Comparison of ENCODE assay signal across 14 cellular contexts in genomic region chr4:83516042-83516772, GRCh38. TPM values are rescaled to one million over a fixed set of nuclear protein-coding genes. Genes with fewer than 3 reads are reported as not detected.
DNase-seq lines count a peak whose midpoint lies in the region; ATAC-seq, FAIRE-seq and TF ChIP-seq lines count a peak whose summit lies in the region.
"Had no signal": no experiment of that assay in that cellular context is flagged by ENCODE, and none has a peak within 500 bp of the region (broad histone marks: within the 10 kb centered on the region; RNA-seq: fewer than 3 reads in every experiment).

No MANE protein-coding gene starts in this region.

- no peak overlapping the region for H3K4me3 ChIP-seq in bronchial epithelial cell (ENCODE audit: low read depth, low read length)
- no peak overlapping the region for H3K4me3 ChIP-seq in neuronal stem cell (ENCODE audit: low read length in 2 of 2)
- H3K4me3 ChIP-seq: heart right ventricle had no signal

- no peak overlapping the region for H3K14ac ChIP-seq in neuronal stem cell (ENCODE audit: low read length)

- H3K36me3 ChIP-seq in bronchial epithelial cell (ENCODE audit: control insufficient read depth, insufficient read depth, low read length) = no peaks in the 10 kb centered on the region
- no peaks in the 10 kb centered on the region for H3K36me3 ChIP-seq in neuronal stem cell (replicated peaks in 1 of 2; ENCODE audit: control insufficient read depth in 2 of 2, insufficient read depth in 2 of 2, low read length in 2 of 2)
- H3K36me3 ChIP-seq: heart right ventricle had no signal

- no peak for TF ChIP-seq CTCF in bronchial epithelial cell (IDR thresholded peaks at IDR 0.05; ENCODE audit: insufficient read depth, low read length, severe bottlenecking)

- no peak overlapping the region for H3K4ac ChIP-seq in neuronal stem cell (ENCODE audit: low read length)

- H2BK15ac ChIP-seq in neuronal stem cell (ENCODE audit: low read length) = no peak overlapping the region

- no peak overlapping the region for H3K18ac ChIP-seq in neuronal stem cell (ENCODE audit: low read length)

- FAIRE-seq in bronchial epithelial cell (lab: Jason Lieb, UNC) (no peak), GM12891 (lab: Jason Lieb, UNC) (no peak)

- no peaks in the 10 kb centered on the region for H3K4me1 ChIP-seq in neuronal stem cell (ENCODE audit: control insufficient read depth in 2 of 2, insufficient read depth in 1 of 2, low read depth in 1 of 2, low read length in 2 of 2)
- H3K4me1 ChIP-seq: heart right ventricle had no signal

- no peak overlapping the region for H4K8ac ChIP-seq in neuronal stem cell (ENCODE audit: low read depth, low read length)

- no peak overlapping the region for H3K4me2 ChIP-seq in neuronal stem cell (ENCODE audit: insufficient read depth, low read length, poor library complexity, severe bottlenecking)

- H3K9ac ChIP-seq in neuronal stem cell (ENCODE audit: low read depth, low read length, poor library complexity) = no peak overlapping the region

- no peak overlapping the region for H2BK5ac ChIP-seq in neuronal stem cell (ENCODE audit: low read length)

- no peak for TF ChIP-seq POLR2A in GM12891 (IDR thresholded peaks at IDR 0.05; ENCODE audit: low read depth, low read length)

- no peak overlapping the region for H4K91ac ChIP-seq in neuronal stem cell (ENCODE audit: low read depth, low read length, poor library complexity)

- no peak overlapping the region for H2BK120ac ChIP-seq in neuronal stem cell (ENCODE audit: low read depth, low read length)

- H3K27ac ChIP-seq in neuronal stem cell (replicated peaks; ENCODE audit: low read length) = no peak overlapping the region
- H3K27ac ChIP-seq: heart right ventricle had no signal

- H3K27me3 ChIP-seq in bronchial epithelial cell (ENCODE audit: control insufficient read depth, insufficient read depth, low read length) (no peaks in the 10 kb centered on the region), neuronal stem cell (ENCODE audit: control insufficient read depth in 3 of 3, insufficient read depth in 3 of 3, low read depth in 1 of 3, low read length in 3 of 3) (no peaks in the 10 kb centered on the region)
- H3K27me3 ChIP-seq: heart right ventricle had no signal

- no peak for ATAC-seq in HG02938 (IDR thresholded peaks at IDR 0.05; ENCODE audit: unreplicated experiment)
- ATAC-seq: stimulated activated memory B cell treated with anti-CD40 and anti-IgM and Interleukin-4, amounts not matched to agents 10 μg/mL and 1 μg/mL and 100 μg/mL, for 72 hours had no signal

- H2AK5ac ChIP-seq in neuronal stem cell (ENCODE audit: low read depth, low read length) = no peak overlapping the region

- no CpG with 5 or more reads among the region's 3 CpGs for WGBS in neuronal stem cell (ENCODE audit: extremely low coverage in 2 of 2, insufficient read length in 2 of 2, insufficient replicate concordance in 1 of 2), 2 donors

- no peak overlapping the region for H2AFZ ChIP-seq in neuronal stem cell (ENCODE audit: low read length)

- no peak overlapping the region for H3K23ac ChIP-seq in neuronal stem cell (ENCODE audit: low read depth, low read length, poor library complexity)

- no peaks in the 10 kb centered on the region for H3K9me3 ChIP-seq in neuronal stem cell (replicated peaks in 1 of 2; ENCODE audit: control insufficient read depth in 2 of 2, insufficient read depth in 1 of 2, low read depth in 1 of 2, low read length in 2 of 2)
- H3K9me3 ChIP-seq: heart right ventricle had no signal

- no peak overlapping the region for H2BK12ac ChIP-seq in neuronal stem cell (ENCODE audit: low read length)

- DNase-seq in AG20443 (ENCODE audit: low spot score) (peak; percentile 57), LHCN-M2 (ENCODE audit: low read depth) (peak; percentile 44), bronchial epithelial cell (ENCODE audit: low read depth) (peak; percentile 72), kidney tubule cell (ENCODE audit: low spot score) (peak; percentile 90), hypothalamus (lab: John Stamatoyannopoulos, UW) (no peak), GM12891 (ENCODE audit: insufficient read length, low spot score) (no peak), neuronal stem cell (ENCODE audit: low spot score) (no peak)
- DNase-seq: activated naive CD4-positive, alpha-beta T cell treated with anti-CD3 and anti-CD28 coated beads, Interleukin-2, amount 50 U/mL, for 16 hours; CD4-positive, CD25-positive, alpha-beta regulatory T cell; heart right ventricle; NCI-H1436 treated with DMSO at 0.1 percent for 48 hours had no signal

- no peaks in the 10 kb centered on the region for H3K79me1 ChIP-seq in neuronal stem cell (ENCODE audit: low read depth, low read length)

TF ChIP-seq in GM12891, 5 proteins besides CTCF, POLR2A, EP300 and RAD21:
- TF ChIP-seq PAX5 (IDR thresholded peaks at IDR 0.05; ENCODE audit: insufficient read depth, low read length, severe bottlenecking) = no peak
- no peak for TF ChIP-seq POU2F2 (IDR thresholded peaks at IDR 0.05; ENCODE audit: low read depth, low read length)
- no peak for TF ChIP-seq TAF1 (IDR thresholded peaks at IDR 0.05; ENCODE audit: low read depth, low read length)
- no peak for TF ChIP-seq SPI1 (IDR thresholded peaks at IDR 0.05; ENCODE audit: low read depth, low read length)
- TF ChIP-seq POLR2AphosphoS5 (IDR thresholded peaks at IDR 0.05; ENCODE audit: low read depth, low read length) = no peak

RNA-seq across cellular contexts. Expression of gene GPAT3, which starts 19.7 kb away (rescaled TPM):
- total RNA-seq in LHCN-M2 (2014; rRNA removed) = 1.5 and 2.3 TPM in 2 replicates
- 0.18 TPM for polyA plus RNA-seq in LHCN-M2 (2012)
- total RNA-seq in bronchial epithelial cell = 4.5 and 13.7 TPM in 2 replicates
- polyA plus RNA-seq in GM12891 (2012; ENCODE audit: low read depth, missing spikeins) = 0.17 TPM
- 0.13 TPM for polyA plus RNA-seq in neuronal stem cell (2013, experiment 1 of 2)
- 0.06 TPM for polyA plus RNA-seq in neuronal stem cell (2013, experiment 2 of 2)
- total RNA-seq: osteocyte had no signal

RNA-seq across cellular contexts. Expression of gene ABRAXAS1, which starts 31.3 kb away (rescaled TPM):
- total RNA-seq in LHCN-M2 (2014; rRNA removed) (9.0 and 14.2 TPM in 2 replicates), bronchial epithelial cell (6.6 and 7.0 TPM in 2 replicates)
- polyA plus RNA-seq in LHCN-M2 (2012) = 6.4 TPM
- polyA plus RNA-seq in GM12891 (2012; ENCODE audit: low read depth, missing spikeins) = 3.6 TPM
- 33.6 TPM for polyA plus RNA-seq in neuronal stem cell (2013, experiment 1 of 2)
- polyA plus RNA-seq in neuronal stem cell (2013, experiment 2 of 2) = 34.9 TPM

Comparison
In these comparisons a context has a peak if more than half of its experiments do, and no peak if none do; other contexts are left out.
1. DNase-seq: peak in AG20443 (single experiment), LHCN-M2 (single experiment), bronchial epithelial cell (single experiment) and kidney tubule cell (single experiment); none in hypothalamus (0 of 51), GM12891 (single experiment) and neuronal stem cell (single experiment).